Comparison of ENCODE assay signal across 25 cellular contexts in genomic region chr5:179340465-179340864, GRCh38. TPM values are rescaled to one million over a fixed set of nuclear protein-coding genes. Genes with fewer than 3 reads are reported as not detected.
"Had no signal": no experiment of that assay in that cellular context is flagged by ENCODE, and none has a peak within 500 bp of the region (broad histone marks: within the 10 kb centered on the region; RNA-seq: fewer than 3 reads in every experiment).

No MANE protein-coding gene starts in this region.

- FAIRE-seq: endometrium, islet of Langerhans, keratinocyte had no signal

- H3K36me3 ChIP-seq: colonic mucosa, esophagus squamous epithelium, gastrocnemius medialis, left lung, lower lobe of right lung had no signal

- H3K4me3 ChIP-seq: colonic mucosa, esophagus squamous epithelium, gastrocnemius medialis, heart right ventricle, left lung, lower lobe of right lung had no signal

- DNase-seq: colonic mucosa; cortex of kidney; effector CD8-positive, alpha-beta T cell; effector memory CD8-positive, alpha-beta T cell; endodermal cell; erythroblast; esophagus squamous epithelium; foreskin fibroblast; foreskin melanocyte; gastrocnemius medialis; glutamatergic neuron; head of caudate nucleus; heart right ventricle; hippocampal formation; left cardiac atrium; left ventricle myocardium superior; mesenchymal stem cell had no signal

- H3K4me1 ChIP-seq: colonic mucosa had no signal

- ATAC-seq: effector memory CD8-positive, alpha-beta T cell; esophagus mucosa; gastrocnemius medialis; heart right ventricle; left cardiac atrium; left lung; left ventricle myocardium superior; lower lobe of right lung had no signal

- H3K9me3 ChIP-seq: colonic mucosa, esophagus squamous epithelium, gastrocnemius medialis, heart right ventricle, left lung, lower lobe of right lung had no signal

- H3K27ac ChIP-seq: colonic mucosa, epithelial cell of prostate, esophagus squamous epithelium, gastrocnemius medialis, heart right ventricle, left lung, lower lobe of right lung had no signal

RNA-seq across cellular contexts. Expression of gene ADAMTS2, which starts 4.8 kb away (rescaled TPM):
- total RNA-seq: dermis microvascular lymphatic vessel endothelial cell had no signal
- polyA plus RNA-seq: keratinocyte had no signal
